In the genomic region with DNA sequence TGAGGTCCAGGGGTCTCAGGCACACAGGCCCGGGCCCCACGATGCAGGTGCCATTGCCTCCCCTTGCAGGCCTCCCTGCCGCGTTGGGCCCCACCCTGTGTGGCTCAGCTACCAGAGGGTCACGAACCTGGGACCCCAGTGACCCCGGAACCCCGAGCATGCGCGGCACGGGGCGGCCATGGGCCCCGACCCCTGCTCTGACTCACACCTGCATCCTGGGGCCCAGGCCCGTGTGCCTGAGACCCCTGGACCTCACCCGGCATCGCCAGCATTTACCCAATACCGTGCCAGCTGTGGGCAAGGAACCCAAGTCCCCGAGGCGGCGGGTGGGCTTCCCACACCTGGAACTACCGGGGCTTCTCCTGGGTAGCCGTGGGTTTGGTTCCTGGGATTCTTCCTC, we compare ENCODE assay signal across 6 cellular contexts. TPM values are rescaled to one million over a fixed set of nuclear protein-coding genes. Genes with fewer than 3 reads are reported as not detected.
"Had no signal": no experiment of that assay in that cellular context is flagged by ENCODE, and none has a peak within 500 bp of the region (broad histone marks: within the 10 kb centered on the region; RNA-seq: fewer than 3 reads in every experiment).

No MANE protein-coding gene starts in this region.

- H3K4me1 Mint-ChIP-seq: GM23338 had no signal

- H3K9me3 Mint-ChIP-seq: GM23338, H9 had no signal

- ATAC-seq: GM23338, K562 had no signal

- DNase-seq: H9, HCEC 1CT, IMR-90, KG1 had no signal

- H3K4me3 Mint-ChIP-seq: GM23338, H9 had no signal

RNA-seq across cellular contexts. Expression of gene KIF26A, which starts 25.2 kb away (rescaled TPM):
- total RNA-seq: IMR-90 had no signal
